Comparison of ENCODE assay signal across 35 cellular contexts in the genomic region with DNA sequence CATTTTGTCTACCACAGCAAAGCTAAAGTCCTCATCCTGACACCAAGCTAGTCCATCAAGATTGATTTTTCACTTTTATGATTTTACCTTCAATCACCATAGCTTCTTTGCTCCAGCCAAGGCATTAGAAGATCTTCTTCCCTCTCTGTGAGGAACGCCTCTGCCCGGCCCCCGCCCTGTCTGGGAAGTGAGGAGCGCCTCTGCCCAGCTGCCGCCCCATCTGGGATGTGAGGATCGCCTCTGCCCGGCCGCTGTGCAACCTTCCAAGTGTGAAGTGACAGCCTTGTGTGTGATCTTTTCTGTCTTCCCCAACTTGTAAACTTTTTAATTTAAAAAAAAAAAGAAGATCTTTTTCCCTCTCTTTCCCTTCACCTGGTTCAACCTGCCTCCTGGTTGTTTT.
"Had no signal": no experiment of that assay in that cellular context is flagged by ENCODE, and none has a peak within 500 bp of the region (broad histone marks: within the 10 kb centered on the region; RNA-seq: fewer than 3 reads in every experiment).

No MANE protein-coding gene starts in this region.

- H3K36me3 ChIP-seq: ascending aorta, breast epithelium, cardiac muscle cell, WERI-Rb-1 had no signal

- H3K9me3 ChIP-seq: ascending aorta, breast epithelium had no signal

- H3K27ac ChIP-seq: ascending aorta, breast epithelium, cardiac muscle cell, coronary artery, dorsolateral prefrontal cortex, WERI-Rb-1 had no signal

- DNase-seq: activated B cell treated with CpG ODN at 0.5 μM for 24 hours; activated CD4-positive, alpha-beta memory T cell treated with anti-CD3 and anti-CD28 coated beads for 36 hours; activated CD4-positive, alpha-beta T cell treated with anti-CD3 and anti-CD28 coated beads for 48 hours; activated CD8-positive, alpha-beta memory T cell treated with anti-CD3 and anti-CD28 coated beads, Interleukin-2, amount 10 ng/mL, durations not matched to agents 7 days and 5 days; activated CD8-positive, alpha-beta memory T cell treated with anti-CD3 and anti-CD28 coated beads, Interleukin-2, amount 50 U/mL, for 4 hours; activated CD8-positive, alpha-beta T cell treated with anti-CD3 and anti-CD28 coated beads, Interleukin-2, amount 10 ng/mL, durations not matched to agents 7 days and 5 days; activated effector memory CD4-positive, alpha-beta T cell treated with anti-CD3 and anti-CD28 coated beads, Interleukin-2, amount 50 U/mL, for 16 hours; activated naive CD4-positive, alpha-beta T cell treated with anti-CD3 and anti-CD28 coated beads for 36 hours; activated naive CD8-positive, alpha-beta T cell treated with anti-CD3 and anti-CD28 coated beads for 36 hours; activated naive CD8-positive, alpha-beta T cell treated with anti-CD3 and anti-CD28 coated beads, Interleukin-2, amount 50 U/mL, for 24 hours; activated T-cell treated with anti-CD3 and anti-CD28 coated beads, Interleukin-2, amount 50 U/mL, for 1 hour; activated T-cell treated with anti-CD3 and anti-CD28 coated beads, Interleukin-2, amount 50 U/mL, for 48 hours; central memory CD4-positive, alpha-beta T cell; cerebellar nuclear complex; dorsolateral prefrontal cortex; effector memory CD4-positive, alpha-beta T cell; endodermal cell; foreskin fibroblast; head of caudate nucleus; T-helper 17 cell; T1000; WERI-Rb-1 had no signal

- H3K27ac Mint-ChIP-seq: activated B cell treated with CpG ODN at 0.5 μM for 24 hours; activated CD4-positive, alpha-beta memory T cell treated with anti-CD3 and anti-CD28 coated beads for 36 hours; activated CD8-positive, alpha-beta memory T cell treated with anti-CD3 and anti-CD28 coated beads, Interleukin-2, amount 10 ng/mL, durations not matched to agents 7 days and 5 days; activated CD8-positive, alpha-beta T cell treated with anti-CD3 and anti-CD28 coated beads, Interleukin-2, amount 10 ng/mL, durations not matched to agents 7 days and 5 days; activated naive CD4-positive, alpha-beta T cell treated with anti-CD3 and anti-CD28 coated beads for 36 hours; activated naive CD4-positive, alpha-beta T cell treated with anti-CD3 and anti-CD28 coated beads, Interleukin-2, amount 50 U/mL, for 24 hours; activated naive CD8-positive, alpha-beta T cell treated with anti-CD3 and anti-CD28 coated beads for 36 hours; activated naive CD8-positive, alpha-beta T cell treated with anti-CD3 and anti-CD28 coated beads, Interleukin-2, amount 50 U/mL, for 24 hours; activated T-helper 1 cell treated with anti-CD3 and anti-CD28 coated beads, Interleukin-12 subunit alpha, Interleukin-12 subunit beta, Interleukin-2, Interleukin-4 antibody, amounts not matched to agents 30 ng/mL and 10 ng/mL and 1 ng/mL, durations not matched to agents 14 hours and 24 hours and 36 hours; activated T-helper 2 cell treated with anti-CD3 and anti-CD28 coated beads, Interferon-gamma antibody, Interleukin-2, Interleukin-4, amounts not matched to agents 10 μg/mL and 5 μg/mL and 100 μg/mL, durations not matched to agents 14 hours and 24 hours and 36 hours; dendritic cell treated with granulocyte-macrophage colony-stimulating factor and Interleukin-4, amounts not matched to agents 40 ng/mL and 50 ng/mL, for 4 days; endodermal cell; T-helper 17 cell; T-helper 2 cell treated with Interferon-gamma antibody and Interleukin-4, amounts not matched to agents 5 μg/mL and 100 μg/mL, for 36 hours had no signal

- H3K4me1 Mint-ChIP-seq: activated CD8-positive, alpha-beta memory T cell treated with anti-CD3 and anti-CD28 coated beads, Interleukin-2, amount 10 ng/mL, durations not matched to agents 7 days and 5 days; activated naive CD4-positive, alpha-beta T cell treated with anti-CD3 and anti-CD28 coated beads, Interleukin-2, amount 50 U/mL, for 24 hours; activated naive CD8-positive, alpha-beta T cell treated with anti-CD3 and anti-CD28 coated beads for 36 hours; brain; endodermal cell; T-helper 17 cell had no signal

- H3K4me1 ChIP-seq: ascending aorta, breast epithelium had no signal

- H3K4me3 ChIP-seq: ascending aorta, breast epithelium, cardiac muscle cell, coronary artery, dorsolateral prefrontal cortex had no signal

- ATAC-seq: activated CD4-positive, CD25-positive, alpha-beta regulatory T cell treated with anti-CD3 and anti-CD28 coated beads, Interleukin-2, amount 50 U/mL, for 24 hours; activated CD8-positive, alpha-beta memory T cell treated with anti-CD3 and anti-CD28 coated beads, Interleukin-2, amount 10 ng/mL, durations not matched to agents 7 days and 5 days; activated CD8-positive, alpha-beta T cell treated with anti-CD3 and anti-CD28 coated beads, Interleukin-2, amount 10 ng/mL, durations not matched to agents 7 days and 5 days; activated naive CD8-positive, alpha-beta T cell treated with anti-CD3 and anti-CD28 coated beads, Interleukin-2, amount 50 U/mL, for 24 hours; esophagus mucosa; T-helper 17 cell had no signal

- H3K27me3 Mint-ChIP-seq: activated B cell treated with CpG ODN at 0.5 μM for 24 hours; activated CD4-positive, alpha-beta memory T cell treated with anti-CD3 and anti-CD28 coated beads for 36 hours; activated CD8-positive, alpha-beta memory T cell treated with anti-CD3 and anti-CD28 coated beads, Interleukin-2, amount 10 ng/mL, durations not matched to agents 7 days and 5 days; brain; dendritic cell treated with granulocyte-macrophage colony-stimulating factor and Interleukin-4, amounts not matched to agents 40 ng/mL and 50 ng/mL, for 4 days had no signal

- H3K27me3 ChIP-seq: ascending aorta, breast epithelium, cardiac muscle cell had no signal

- H3K4me3 Mint-ChIP-seq: activated B cell treated with CpG ODN at 0.5 μM for 24 hours; activated CD4-positive, alpha-beta memory T cell treated with anti-CD3 and anti-CD28 coated beads for 36 hours; activated CD8-positive, alpha-beta memory T cell treated with anti-CD3 and anti-CD28 coated beads, Interleukin-2, amount 10 ng/mL, durations not matched to agents 7 days and 5 days; activated CD8-positive, alpha-beta T cell treated with anti-CD3 and anti-CD28 coated beads, Interleukin-2, amount 10 ng/mL, durations not matched to agents 7 days and 5 days; activated naive CD4-positive, alpha-beta T cell treated with anti-CD3 and anti-CD28 coated beads for 36 hours; activated naive CD4-positive, alpha-beta T cell treated with anti-CD3 and anti-CD28 coated beads, Interleukin-2, amount 50 U/mL, for 24 hours; activated naive CD8-positive, alpha-beta T cell treated with anti-CD3 and anti-CD28 coated beads for 36 hours; activated naive CD8-positive, alpha-beta T cell treated with anti-CD3 and anti-CD28 coated beads, Interleukin-2, amount 50 U/mL, for 24 hours; activated T-helper 1 cell treated with anti-CD3 and anti-CD28 coated beads, Interleukin-12 subunit alpha, Interleukin-12 subunit beta, Interleukin-2, Interleukin-4 antibody, amounts not matched to agents 30 ng/mL and 10 ng/mL and 1 ng/mL, durations not matched to agents 14 hours and 24 hours and 36 hours; brain; dendritic cell treated with granulocyte-macrophage colony-stimulating factor and Interleukin-4, amounts not matched to agents 40 ng/mL and 50 ng/mL, for 4 days; endodermal cell; T-helper 17 cell; T-helper 2 cell treated with Interferon-gamma antibody and Interleukin-4, amounts not matched to agents 5 μg/mL and 100 μg/mL, for 36 hours had no signal

- H3K9me3 Mint-ChIP-seq: activated B cell treated with CpG ODN at 0.5 μM for 24 hours; activated CD4-positive, alpha-beta memory T cell treated with anti-CD3 and anti-CD28 coated beads for 36 hours; activated naive CD4-positive, alpha-beta T cell treated with anti-CD3 and anti-CD28 coated beads, Interleukin-2, amount 50 U/mL, for 24 hours; activated naive CD8-positive, alpha-beta T cell treated with anti-CD3 and anti-CD28 coated beads for 36 hours; activated naive CD8-positive, alpha-beta T cell treated with anti-CD3 and anti-CD28 coated beads, Interleukin-2, amount 50 U/mL, for 24 hours; activated T-helper 2 cell treated with anti-CD3 and anti-CD28 coated beads, Interferon-gamma antibody, Interleukin-2, Interleukin-4, amounts not matched to agents 10 μg/mL and 5 μg/mL and 100 μg/mL, durations not matched to agents 14 hours and 24 hours and 36 hours; dendritic cell treated with granulocyte-macrophage colony-stimulating factor and Interleukin-4, amounts not matched to agents 40 ng/mL and 50 ng/mL, for 4 days; endodermal cell; T-helper 2 cell treated with Interferon-gamma antibody and Interleukin-4, amounts not matched to agents 5 μg/mL and 100 μg/mL, for 36 hours had no signal

- H3K36me3 Mint-ChIP-seq: activated CD4-positive, alpha-beta memory T cell treated with anti-CD3 and anti-CD28 coated beads for 36 hours; activated CD8-positive, alpha-beta memory T cell treated with anti-CD3 and anti-CD28 coated beads, Interleukin-2, amount 10 ng/mL, durations not matched to agents 7 days and 5 days; activated naive CD4-positive, alpha-beta T cell treated with anti-CD3 and anti-CD28 coated beads, Interleukin-2, amount 50 U/mL, for 24 hours; activated naive CD8-positive, alpha-beta T cell treated with anti-CD3 and anti-CD28 coated beads for 36 hours; brain had no signal

- FAIRE-seq: frontal cortex had no signal
